14 cellular contexts compared by ENCODE assay signal in genomic region chr11:121525376-121525775, GRCh38.
DNase-seq lines count a peak whose midpoint lies in the region; ATAC-seq and TF ChIP-seq lines count a peak whose summit lies in the region.
"Had no signal": no experiment of that assay in that cellular context is flagged by ENCODE, and none has a peak within 500 bp of the region (broad histone marks: within the 10 kb centered on the region; RNA-seq: fewer than 3 reads in every experiment).

No MANE protein-coding gene starts in this region.

- H3K4me1 ChIP-seq in HEK293 (ENCODE audit: control insufficient read depth, insufficient read depth, low read length), result no peaks in the 10 kb centered on the region
- H3K4me1 ChIP-seq in endodermal cell (ENCODE audit: control insufficient read depth, insufficient read depth, low read length), result no peaks in the 10 kb centered on the region

- H3K27ac Mint-ChIP-seq in natural killer cell (peak overlapping the region; percentile 38 to 54), endodermal cell (no peak overlapping the region)
- H3K27ac Mint-ChIP-seq in natural killer cell treated with Interleukin-12 subunit alpha and Interleukin-12 subunit beta and Interleukin-15 and Interleukin-18, amount 100 ng/mL, for 72 hours, result no peak overlapping the region
- H3K27ac Mint-ChIP-seq: GM23338, H9 had no signal

- no peak for DNase-seq in natural killer cell
- DNase-seq in natural killer cell treated with Interleukin-12 subunit alpha and Interleukin-12 subunit beta and Interleukin-15 and Interleukin-18, amount 100 ng/mL, for 72 hours (ENCODE audit: low spot score), result no peak
- DNase-seq in endodermal cell, result no peak
- DNase-seq in activated CD8-positive, alpha-beta memory T cell treated with anti-CD3 and anti-CD28 coated beads for 24 hours, result no peak
- no peak for DNase-seq in stimulated activated CD4-positive, alpha-beta T cell treated with anti-CD3 and anti-CD28 coated beads, Interleukin-4, amount 100 ng/mL, for 1 hour
- DNase-seq: C1 segment of cervical spinal cord; CD4-positive, alpha-beta memory T cell; COR-L47; DMS153; DND-41; H9 had no signal

- peaks cover 3 to 7% of the 10 kb centered on the region in 2 donors for H3K9me3 Mint-ChIP-seq in natural killer cell
- H3K9me3 Mint-ChIP-seq in natural killer cell treated with Interleukin-12 subunit alpha and Interleukin-12 subunit beta and Interleukin-15 and Interleukin-18, amount 100 ng/mL, for 72 hours, result peaks cover 6% of the 10 kb centered on the region
- peaks cover 19% of the 10 kb centered on the region for H3K9me3 Mint-ChIP-seq in endodermal cell

- H3K27ac ChIP-seq in HEK293 (ENCODE audit: extremely low read depth, low read depth, low read length) (no peak overlapping the region), endodermal cell (ENCODE audit: low read depth, low read length) (no peak overlapping the region)

- H3K4me1 Mint-ChIP-seq in natural killer cell (peaks cover 43 to 53% of the 10 kb centered on the region in 2 donors), endodermal cell (peaks cover 5% of the 10 kb centered on the region)
- peaks cover 27 to 35% of the 10 kb centered on the region in 2 donors for H3K4me1 Mint-ChIP-seq in natural killer cell treated with Interleukin-12 subunit alpha and Interleukin-12 subunit beta and Interleukin-15 and Interleukin-18, amount 100 ng/mL, for 72 hours (ENCODE audit: low read depth in 2 of 2)
- H3K4me1 Mint-ChIP-seq: GM23338, H9 had no signal

- H3K27me3 Mint-ChIP-seq in natural killer cell (ENCODE audit: low read depth in 2 of 2), result no peaks in the 10 kb centered on the region
- H3K27me3 Mint-ChIP-seq in natural killer cell treated with Interleukin-12 subunit alpha and Interleukin-12 subunit beta and Interleukin-15 and Interleukin-18, amount 100 ng/mL, for 72 hours, result no peaks in the 10 kb centered on the region
- no peaks in the 10 kb centered on the region for H3K27me3 Mint-ChIP-seq in endodermal cell (ENCODE audit: insufficient read depth)
- H3K27me3 Mint-ChIP-seq: CD4-positive, alpha-beta memory T cell had no signal

- peaks cover 30% of the 10 kb centered on the region for H3K36me3 Mint-ChIP-seq in natural killer cell
- peaks cover 30% of the 10 kb centered on the region for H3K36me3 Mint-ChIP-seq in natural killer cell treated with Interleukin-12 subunit alpha and Interleukin-12 subunit beta and Interleukin-15 and Interleukin-18, amount 100 ng/mL, for 72 hours
- H3K36me3 Mint-ChIP-seq in endodermal cell (ENCODE audit: low read depth), result peaks cover 58% of the 10 kb centered on the region

- POLR2A ChIA-PET in HEK293 (lab: Yijun Ruan, JAX), result no interaction called here

- TF ChIP-seq CTCF in natural killer cell (IDR thresholded peaks at IDR 0.05) (no peak), HEK293 (tag by site-specific recombination; IDR thresholded peaks at IDR 0.05) (no peak), endodermal cell (conservative IDR thresholded peaks at IDR 0.05) (no peak)

- ATAC-seq in natural killer cell (no peak), HG03378 (IDR thresholded peaks at IDR 0.05; ENCODE audit: unreplicated experiment) (no peak)
- no peak for ATAC-seq in natural killer cell treated with Interleukin-12 subunit alpha and Interleukin-12 subunit beta and Interleukin-15 and Interleukin-18, amount 100 ng/mL, for 72 hours

- H3K27me3 ChIP-seq in endodermal cell (ENCODE audit: control insufficient read depth, insufficient read depth, low read length, poor library complexity, severe bottlenecking), result no peaks in the 10 kb centered on the region

- H3K36me3 ChIP-seq in HEK293 (ENCODE audit: control insufficient read depth in 2 of 2, insufficient read depth in 1 of 2, low read length in 2 of 2) (no peaks in the 10 kb centered on the region; a peak in 1 of 3 replicates), endodermal cell (ENCODE audit: control insufficient read depth, insufficient read depth, low read length) (peaks cover 10% of the 10 kb centered on the region)

- H3K9ac ChIP-seq in endodermal cell (ENCODE audit: extremely low read depth, low read length, poor library complexity, severe bottlenecking), result no peak overlapping the region

- H3K9me3 ChIP-seq in HEK293 (ENCODE audit: control insufficient read depth, insufficient read depth, low read depth, low read length), result no peaks in the 10 kb centered on the region
- peaks cover 34% of the 10 kb centered on the region for H3K9me3 ChIP-seq in endodermal cell (ENCODE audit: control insufficient read depth, low read length)

- H3K4me3 ChIP-seq in HEK293 (ENCODE audit: low read depth, low read length) (no peak overlapping the region), endodermal cell (ENCODE audit: low read length) (peak overlapping the region; percentile 45)
- H3K4me3 ChIP-seq: GM23338 had no signal

- H3K4me3 Mint-ChIP-seq in natural killer cell (no peak overlapping the region), endodermal cell (no peak overlapping the region)
- H3K4me3 Mint-ChIP-seq in natural killer cell treated with Interleukin-12 subunit alpha and Interleukin-12 subunit beta and Interleukin-15 and Interleukin-18, amount 100 ng/mL, for 72 hours, result no peak overlapping the region
- H3K4me3 Mint-ChIP-seq: CD4-positive, alpha-beta memory T cell; GM23338; H9 had no signal

- CTCF ChIA-PET in HEK293 (lab: Yijun Ruan, JAX), result interaction anchor here (0.7 kb wide), 1 partner anchor 176 kb away, joined by 11 read pairs; no protein-coding TSS in a partner anchor

- intact Hi-C loops in natural killer cell (cut with micrococcal nuclease), result no loop called here

TF ChIP-seq in HEK293, 187 proteins besides CTCF, POLR2A, EP300 and RAD21:
- TF ChIP-seq ZNF350 (tag by site-specific recombination; IDR thresholded peaks at IDR 0.05) (no peak), ZSCAN18 (tag by site-specific recombination; IDR thresholded peaks at IDR 0.05) (no peak), ZFP69B (tag by site-specific recombination; IDR thresholded peaks at IDR 0.05) (no peak), ZNF48 (tag by site-specific recombination; IDR thresholded peaks at IDR 0.05) (no peak), ZBTB21 (tag by site-specific recombination; IDR thresholded peaks at IDR 0.05) (no peak), ZNF184 (tag by site-specific recombination; IDR thresholded peaks at IDR 0.05) (peak; percentile 99), ZNF292 (tag by site-specific recombination; IDR thresholded peaks at IDR 0.05; ENCODE audit: borderline replicate concordance, low read depth) (no peak)
- TF ChIP-seq, protein P1, sequence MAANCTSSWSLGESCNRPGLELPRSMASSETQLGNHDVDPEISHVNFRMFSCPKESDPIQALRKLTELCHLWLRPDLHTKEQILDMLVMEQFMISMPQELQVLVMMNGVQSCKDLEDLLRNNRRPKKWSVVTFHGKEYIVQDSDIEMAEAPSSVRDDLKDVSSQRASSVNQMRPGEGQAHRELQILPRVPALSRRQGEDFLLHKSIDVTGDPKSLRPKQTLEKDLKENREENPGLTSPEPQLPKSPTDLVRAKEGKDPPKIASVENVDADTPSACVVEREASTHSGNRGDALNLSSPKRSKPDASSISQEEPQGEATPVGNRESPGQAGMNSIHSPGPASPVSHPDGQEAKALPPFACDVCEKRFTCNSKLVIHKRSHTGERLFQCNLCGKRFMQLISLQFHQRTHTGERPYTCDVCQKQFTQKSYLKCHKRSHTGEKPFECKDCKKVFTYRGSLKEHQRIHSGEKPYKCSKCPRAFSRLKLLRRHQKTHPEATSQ (tag by site-specific recombination; IDR thresholded peaks at IDR 0.05), result no peak

Comparison
In these comparisons a context has a peak if more than half of its experiments do, and no peak if none do; other contexts are left out.
1. H3K27ac Mint-ChIP-seq: peak in natural killer cell (2 of 2); none in natural killer cell treated with Interleukin-12 subunit alpha and Interleukin-12 subunit beta and Interleukin-15 and Interleukin-18, amount 100 ng/mL, for 72 hours (0 of 2) and endodermal cell (single experiment).